Comparison of ENCODE assay signal across 9 cellular contexts in the genomic region with DNA sequence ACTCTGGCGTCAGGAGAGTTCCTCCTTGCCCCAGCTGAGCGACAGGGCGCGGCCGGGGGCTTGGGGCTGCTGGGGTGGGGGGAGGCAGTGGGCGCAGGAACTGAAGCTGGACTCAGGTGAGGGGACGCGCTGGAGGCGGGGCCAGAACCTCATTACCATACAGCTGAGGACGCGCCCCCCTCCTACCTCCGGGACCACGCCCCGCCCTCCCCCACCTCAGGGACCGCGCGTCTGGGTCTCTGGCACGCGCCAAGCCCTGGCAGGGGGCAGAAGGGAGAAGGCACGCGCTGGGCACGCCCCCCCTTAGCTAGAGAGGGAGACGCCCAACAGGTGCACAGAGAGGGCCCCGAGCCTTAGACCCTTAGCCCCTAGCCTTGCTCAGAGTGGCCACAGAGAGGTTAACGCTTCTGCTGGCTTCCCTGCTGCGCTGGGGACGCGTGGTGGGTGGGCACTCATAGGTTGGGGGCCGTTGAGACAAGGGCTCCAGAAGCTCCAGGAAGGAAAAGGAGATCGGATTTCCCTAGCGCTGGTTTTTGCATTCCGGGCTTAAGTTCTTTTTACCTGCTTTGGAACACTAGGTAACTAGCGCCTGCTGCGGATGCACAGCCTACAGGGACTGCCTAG. TPM values are rescaled to one million over a fixed set of nuclear protein-coding genes. Genes with fewer than 3 reads are reported as not detected.
DNase-seq lines count a peak whose midpoint lies in the region; ATAC-seq, FAIRE-seq and TF ChIP-seq lines count a peak whose summit lies in the region.
"Had no signal": no experiment of that assay in that cellular context is flagged by ENCODE, and none has a peak within 500 bp of the region (broad histone marks: within the 10 kb centered on the region; RNA-seq: fewer than 3 reads in every experiment).

No MANE protein-coding gene starts in this region.

- H3K23ac ChIP-seq in H1 (ENCODE audit: insufficient read length), result no peak overlapping the region

- no peak overlapping the region for H3K56ac ChIP-seq in H1 (replicated peaks; ENCODE audit: insufficient read length, low read depth, low read length)

- H4K91ac ChIP-seq in H1 (replicated peaks; ENCODE audit: insufficient read length, low read length), result no peak overlapping the region

- no peak overlapping the region; the same call in 1 of the 2 replicates for H2BK5ac ChIP-seq in H1 (ENCODE audit: low read depth, low read length)

- WGBS in H1 (ENCODE audit: extremely low coverage in 1 of 2, insufficient coverage in 1 of 2, insufficient read length in 1 of 2, insufficient replicate concordance in 2 of 2, low coverage in 1 of 2, low lambda C conversion rate in 2 of 2, missing lambda C conversion rate in 1 of 2), 2 experiments, result 1% methylated on average over 12 of the region's 34 CpGs; no CpG with 5 or more reads in 1 of the 2 experiments
- WGBS in ovary, 3 donors, result 0 to 1% (median 0%) methylated on average over 16 to 34 of the region's 34 CpGs

- no peak overlapping the region for H3K27ac ChIP-seq in H1 (ENCODE audit: low read depth, low read length)
- H3K27ac ChIP-seq in ovary, result no peak overlapping the region
- no peak overlapping the region for H3K27ac ChIP-seq in foreskin keratinocyte

- H3K36me3 ChIP-seq in H1 (ENCODE audit: control insufficient read depth in 2 of 4, insufficient read depth in 4 of 4, low read length in 3 of 4) (no peaks in the 10 kb centered on the region), ovary (no peaks in the 10 kb centered on the region)

- no peak overlapping the region for H2BK12ac ChIP-seq in H1 (ENCODE audit: low read depth, low read length)

- intact Hi-C loops in ovary (cut with DNase I), result no loop called here

- H2BK20ac ChIP-seq in H1 (ENCODE audit: low read length), result no peak overlapping the region

- no peak for TF ChIP-seq POLR2A in H1 (IDR thresholded peaks at IDR 0.05; ENCODE audit: control extremely low read depth in 1 of 2, low read depth in 2 of 2, low read length in 2 of 2)
- TF ChIP-seq POLR2A in ovary (IDR thresholded peaks at IDR 0.05), result no peak

- H3K4me1 ChIP-seq in H1 (replicated peaks in 1 of 4; ENCODE audit: control insufficient read depth in 3 of 4, insufficient read depth in 4 of 4, low read length in 3 of 4) (peaks cover 3 to 36% (median 21%) of the 10 kb centered on the region in 4 experiments), ovary (ENCODE audit: insufficient read depth) (peaks cover 11% of the 10 kb centered on the region), foreskin keratinocyte (no peaks in the 10 kb centered on the region)

- H2BK15ac ChIP-seq in H1 (ENCODE audit: low read length), result no peak overlapping the region

- CTCF ChIA-PET in H1 (lab: Charles Lee; ENCODE audit: partially characterized antibody), result interaction anchor here (0.8 to 33.1 kb wide), 10 partner anchors 4 to 537 kb away, joined by 3 to 619 read pairs (median 8); partner anchors contain the start of genes CHAC1, DLL4, RHOV and VPS18

- H3K14ac ChIP-seq in H1 (ENCODE audit: insufficient read length), result no peak overlapping the region

- H3K4me3 ChIP-seq in H1 (ENCODE audit: extremely low read depth in 1 of 4, insufficient read depth in 2 of 4, low read depth in 3 of 4, low read length in 4 of 4), result peak overlapping the region; percentile 31 to 71 (median 46)
- peak overlapping the region; percentile 40 for H3K4me3 ChIP-seq in ovary

- no peak overlapping the region for H2AFZ ChIP-seq in H1 (ENCODE audit: low read length)

- DNase-seq in SHP77 (lab: John Stamatoyannopoulos, UW) (peak; percentile 72 to 75), SHP77 treated with DMSO at 0.1 percent for 48 hours (lab: John Stamatoyannopoulos, UW) (no peak), NCI-H748 (lab: John Stamatoyannopoulos, UW; ENCODE audit: unreplicated experiment) (peak; percentile 95), H1 (ENCODE audit: low read depth in 1 of 2, low spot score in 2 of 2) (peak in 1 of 2 experiments; percentile 88), ovary (no peak), germinal center (ENCODE audit: low spot score) (no peak), foreskin keratinocyte (no peak), glomerular visceral epithelial cell (ENCODE audit: extremely low spot score) (no peak)

- H3K23me2 ChIP-seq in H1 (ENCODE audit: low read depth, low read length), result peaks cover 29% of the 10 kb centered on the region; the same call in 1 of the 2 replicates

- peaks cover 75 to 96% (median 95%) of the 10 kb centered on the region in 4 experiments for H3K27me3 ChIP-seq in H1 (replicated peaks in 1 of 4; ENCODE audit: control insufficient read depth in 3 of 4, extremely low read depth in 1 of 4, insufficient read depth in 3 of 4, low read length in 3 of 4)
- H3K27me3 ChIP-seq in ovary, result peaks cover 4% of the 10 kb centered on the region
- peaks cover 100% of the 10 kb centered on the region for H3K27me3 ChIP-seq in foreskin keratinocyte

- no peak overlapping the region for H4K5ac ChIP-seq in H1 (ENCODE audit: insufficient read length, low read depth, low read length)

- H4K8ac ChIP-seq in H1 (ENCODE audit: extremely low read depth, insufficient read depth, low read length), result no peak overlapping the region

- POLR2A ChIA-PET in H1 (lab: Charles Lee; ENCODE audit: partially characterized antibody), result interaction anchor here (0.8 to 43.8 kb wide), 11 partner anchors 10 to 493 kb away, joined by 3 to 1505 read pairs (median 3); partner anchors contain the start of genes CHAC1, INO80, NUSAP1 and OIP5

- no peak overlapping the region for H3K18ac ChIP-seq in H1 (ENCODE audit: extremely low read depth, low read length)

- peaks cover 2 to 22% of the 10 kb centered on the region in 2 experiments for H4K20me1 ChIP-seq in H1 (replicated peaks in 1 of 2; ENCODE audit: control insufficient read depth in 1 of 2, insufficient read depth in 2 of 2, low read length in 2 of 2)

- no peak for TF ChIP-seq RAD21 in H1 (IDR thresholded peaks at IDR 0.05 in 1 of 2, conservative IDR thresholded peaks at IDR 0.05 in 1 of 2; ENCODE audit: low read depth in 2 of 2, low read length in 2 of 2)

- no peak overlapping the region for H3K4ac ChIP-seq in H1 (replicated peaks; ENCODE audit: insufficient read length, low read depth, low read length)

- H3K9me3 ChIP-seq in H1 (ENCODE audit: insufficient read depth in 2 of 2, low read depth in 1 of 2, low read length in 1 of 2) (no peaks in the 10 kb centered on the region), ovary (no peaks in the 10 kb centered on the region)

- no peaks in the 10 kb centered on the region for H3K79me1 ChIP-seq in H1 (ENCODE audit: low read depth, low read length)

- no peak for ATAC-seq in foreskin keratinocyte

- H2AK5ac ChIP-seq in H1 (ENCODE audit: low read depth, low read length), result no peak overlapping the region

- no peak for FAIRE-seq in H1 (lab: Jason Lieb, UNC)

- H3K79me2 ChIP-seq in H1 (ENCODE audit: control insufficient read depth in 1 of 2, insufficient read depth in 2 of 2, low read length in 2 of 2), result no peaks in the 10 kb centered on the region

- H3K4me2 ChIP-seq in H1 (ENCODE audit: insufficient read depth in 1 of 2, low read depth in 2 of 2, low read length in 2 of 2), result peak overlapping the region; percentile 87 to 97

- no peak overlapping the region for H2BK120ac ChIP-seq in H1 (replicated peaks; ENCODE audit: low read depth, low read length)

- TF ChIP-seq CTCF in H1 (IDR thresholded peaks at IDR 0.05; ENCODE audit: control extremely low read depth in 1 of 3, insufficient read depth in 1 of 3, low read depth in 1 of 3, low read length in 3 of 3), result no peak
- no peak for TF ChIP-seq CTCF in ovary (IDR thresholded peaks at IDR 0.05)
- TF ChIP-seq CTCF in foreskin keratinocyte (conservative IDR thresholded peaks at IDR 0.05), result no peak

- H3K9ac ChIP-seq in H1 (replicated peaks in 1 of 4; ENCODE audit: extremely low read depth in 1 of 4, low read depth in 3 of 4, low read length in 3 of 4), result no peak overlapping the region

- no peak for TF ChIP-seq EP300 in H1 (IDR thresholded peaks at IDR 0.05; ENCODE audit: borderline replicate concordance in 1 of 2, low read depth in 2 of 2, low read length in 2 of 2)
- no peak for TF ChIP-seq EP300 in ovary (IDR thresholded peaks at IDR 0.05)

RNA-seq across cellular contexts. Expression of gene DLL4, which starts 0.7 kb away (rescaled TPM):
- 0.48 and 0.60 TPM in 2 replicates for total RNA-seq in H1 (2021; fragmentation: NEBNext Ultra II Directional; extraction: Animal tissue kit (Norgen Biotek cat#: 25700))
- 0.22 and 0.23 TPM in 2 replicates for polyA plus RNA-seq in H1 (2011; rRNA removed)
- 0.21 TPM for polyA plus RNA-seq in H1 (2011; cell fraction: cytosol; rRNA removed)
- polyA plus RNA-seq in H1 (2011; cell fraction: nucleus; rRNA removed), result 1.0 TPM
- 0.12 to 0.18 TPM (median 0.17 TPM) in 3 of 4 replicates, not detected in the other for polyA plus RNA-seq in H1 (2012, experiment 1 of 2)
- 0.16 TPM for polyA plus RNA-seq in H1 (2012, experiment 2 of 2)
- polyA plus RNA-seq in H1 (2013, experiment 1 of 2), result 0.20 TPM
- 0.20 TPM for polyA plus RNA-seq in H1 (2013, experiment 2 of 2)
- 0.27 and 0.85 TPM in 2 replicates for polyA minus RNA-seq in H1 (2011; rRNA and poly(A)+ RNA removed)
- polyA minus RNA-seq in H1 (2011; cell fraction: cytosol; rRNA and poly(A)+ RNA removed), result not detected
- polyA minus RNA-seq in H1 (2011; cell fraction: nucleus; rRNA and poly(A)+ RNA removed), result 2.5 TPM
- 10 to 100 TPM in 1 of 7 donors, 1 to 10 TPM in 6; 2.6 to 10.7 (median 7.9) TPM for total RNA-seq in ovary
- 10 to 100 TPM in 1 of 2 donors, 1 to 10 TPM in 1; 4.1 to 15.7 TPM for polyA plus RNA-seq in ovary
- total RNA-seq in foreskin keratinocyte, result not detected in 2 replicates
- not detected in 2 replicates for polyA plus RNA-seq in foreskin keratinocyte
- total RNA-seq: Daoy had no signal

RNA-seq across cellular contexts. Expression of gene CHAC1, which starts 24.8 kb away (rescaled TPM):
- total RNA-seq in H1 (2021; fragmentation: NEBNext Ultra II Directional; extraction: Animal tissue kit (Norgen Biotek cat#: 25700)), result 28.7 and 34.3 TPM in 2 replicates
- 159 and 215 TPM in 2 replicates for polyA plus RNA-seq in H1 (2011; rRNA removed)
- 112 TPM for polyA plus RNA-seq in H1 (2011; cell fraction: cytosol; rRNA removed)
- polyA plus RNA-seq in H1 (2011; cell fraction: nucleus; rRNA removed), result 104 TPM
- 33.4 to 49.1 TPM (median 43.9 TPM) in 4 replicates for polyA plus RNA-seq in H1 (2012, experiment 1 of 2)
- polyA plus RNA-seq in H1 (2012, experiment 2 of 2), result 56.2 TPM
- polyA plus RNA-seq in H1 (2013, experiment 1 of 2), result 17.9 TPM
- polyA plus RNA-seq in H1 (2013, experiment 2 of 2), result 16.9 TPM
- polyA minus RNA-seq in H1 (2011; rRNA and poly(A)+ RNA removed), result 55.7 and 84.0 TPM in 2 replicates
- 89.2 TPM for polyA minus RNA-seq in H1 (2011; cell fraction: cytosol; rRNA and poly(A)+ RNA removed)
- 65.8 TPM for polyA minus RNA-seq in H1 (2011; cell fraction: nucleus; rRNA and poly(A)+ RNA removed)
- 100 to 1,000 TPM in 1 of 7 donors, 10 to 100 TPM in 2, 1 to 10 TPM in 2, under 1 TPM in 2; 0.50 to 146 (median 2.6) TPM for total RNA-seq in ovary
- polyA plus RNA-seq in ovary, result 1 to 10 TPM in 1 of 2 donors, under 1 TPM in 1; 0.18 to 1.0 TPM
- total RNA-seq in foreskin keratinocyte, result 14.4 and 18.5 TPM in 2 replicates
- polyA plus RNA-seq in foreskin keratinocyte, result 16.2 and 21.7 TPM in 2 replicates

RNA-seq across cellular contexts. Expression of gene VPS18, which starts 34.2 kb away (rescaled TPM):
- total RNA-seq in H1 (2021; fragmentation: NEBNext Ultra II Directional; extraction: Animal tissue kit (Norgen Biotek cat#: 25700)), result 31.9 and 32.7 TPM in 2 replicates
- polyA plus RNA-seq in H1 (2011; rRNA removed), result 28.9 and 32.9 TPM in 2 replicates
- polyA plus RNA-seq in H1 (2011; cell fraction: cytosol; rRNA removed), result 27.4 TPM
- 35.6 TPM for polyA plus RNA-seq in H1 (2011; cell fraction: nucleus; rRNA removed)
- polyA plus RNA-seq in H1 (2012, experiment 1 of 2), result 19.1 to 31.3 TPM (median 29.5 TPM) in 4 replicates
- polyA plus RNA-seq in H1 (2012, experiment 2 of 2), result 32.6 TPM
- 12.6 TPM for polyA plus RNA-seq in H1 (2013, experiment 1 of 2)
- polyA plus RNA-seq in H1 (2013, experiment 2 of 2), result 11.3 TPM
- polyA minus RNA-seq in H1 (2011; rRNA and poly(A)+ RNA removed), result 65.4 and 80.3 TPM in 2 replicates
- 39.1 TPM for polyA minus RNA-seq in H1 (2011; cell fraction: cytosol; rRNA and poly(A)+ RNA removed)
- 31.4 TPM for polyA minus RNA-seq in H1 (2011; cell fraction: nucleus; rRNA and poly(A)+ RNA removed)
- total RNA-seq in ovary, result 10 to 100 TPM; 12.3 to 26.3 (median 21.8) TPM
- 1 to 10 TPM; 8.0 to 8.2 TPM for polyA plus RNA-seq in ovary
- 17.7 and 20.6 TPM in 2 replicates for total RNA-seq in foreskin keratinocyte
- polyA plus RNA-seq in foreskin keratinocyte, result 10.4 and 11.4 TPM in 2 replicates

RNA-seq across cellular contexts. Expression of gene RHOV, which starts 54.4 kb away (rescaled TPM):
- 2.4 and 2.7 TPM in 2 replicates for total RNA-seq in H1 (2021; fragmentation: NEBNext Ultra II Directional; extraction: Animal tissue kit (Norgen Biotek cat#: 25700))
- polyA plus RNA-seq in H1 (2011; rRNA removed) (1.5 and 2.2 TPM in 2 replicates), ovary (under 1 TPM; 0.07 to 0.13 TPM), foreskin keratinocyte (0.37 and 0.55 TPM in 2 replicates)
- 2.8 TPM for polyA plus RNA-seq in H1 (2011; cell fraction: cytosol; rRNA removed)
- polyA plus RNA-seq in H1 (2011; cell fraction: nucleus; rRNA removed), result 2.0 TPM
- polyA plus RNA-seq in H1 (2012, experiment 1 of 2), result 3.6 to 3.9 TPM (median 3.7 TPM) in 4 replicates
- 2.3 TPM for polyA plus RNA-seq in H1 (2012, experiment 2 of 2)
- 1.5 TPM for polyA plus RNA-seq in H1 (2013, experiment 1 of 2)
- polyA plus RNA-seq in H1 (2013, experiment 2 of 2), result 1.4 TPM
- polyA minus RNA-seq in H1 (2011; rRNA and poly(A)+ RNA removed), result 1.3 and 1.5 TPM in 2 replicates
- 2.4 TPM for polyA minus RNA-seq in H1 (2011; cell fraction: cytosol; rRNA and poly(A)+ RNA removed)
- polyA minus RNA-seq in H1 (2011; cell fraction: nucleus; rRNA and poly(A)+ RNA removed), result 2.9 TPM
- total RNA-seq in ovary (1 to 10 TPM in 1 of 7 donors, under 1 TPM in 3, not detected in 3; 0.22 to 3.4 (median 0.33) TPM), foreskin keratinocyte (0.17 and 0.18 TPM in 2 replicates)

Comparison
In these comparisons a context has a peak if more than half of its experiments do, and no peak if none do; other contexts are left out.
1. DNase-seq: peak in SHP77 (2 of 2) and NCI-H748 (single experiment); none in SHP77 treated with DMSO at 0.1 percent for 48 hours (single experiment), ovary (0 of 5), germinal center (single experiment), foreskin keratinocyte (0 of 2) and glomerular visceral epithelial cell (single experiment).